In the genomic region with DNA sequence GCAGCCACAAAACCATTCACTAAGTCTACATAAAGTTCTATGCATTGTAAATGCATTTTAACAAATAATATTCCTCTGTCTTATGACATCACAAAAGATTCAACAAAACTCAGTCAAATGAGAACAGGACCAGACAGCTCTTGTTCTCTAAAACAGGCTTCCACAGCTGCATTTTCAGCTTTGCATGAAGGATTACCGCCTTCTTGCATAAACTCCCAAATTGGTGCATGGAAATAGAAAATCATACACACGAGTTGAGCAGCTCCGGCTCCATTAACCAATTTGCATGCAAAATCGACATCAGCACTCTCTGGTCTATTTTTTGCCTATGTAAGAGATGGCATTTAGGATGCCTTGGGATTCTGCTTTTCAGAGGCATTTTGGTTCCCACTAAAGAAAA, we compare ENCODE assay signal across 21 cellular contexts.
DNase-seq lines count a peak whose midpoint lies in the region; ATAC-seq, FAIRE-seq and TF ChIP-seq lines count a peak whose summit lies in the region.
"Had no signal": no experiment of that assay in that cellular context is flagged by ENCODE, and none has a peak within 500 bp of the region (broad histone marks: within the 10 kb centered on the region; RNA-seq: fewer than 3 reads in every experiment).

No MANE protein-coding gene starts in this region.

- H3K27me3 ChIP-seq in DOHH2 (ENCODE audit: control insufficient read depth, low read length) (no peaks in the 10 kb centered on the region), IMR-90 (ENCODE audit: control insufficient read depth, insufficient read depth, low read length) (no peaks in the 10 kb centered on the region), mesenchymal stem cell (ENCODE audit: control insufficient read depth in 1 of 2, insufficient read depth in 1 of 2, low read length in 2 of 2) (no peaks in the 10 kb centered on the region)
- H3K27me3 ChIP-seq: BLaER1 treated with 17β-estradiol and CSF1 and Interleukin-3, amounts not matched to agents 10 nM and 100 nM; MG63 had no signal

- H3K4me2 ChIP-seq in DOHH2 (ENCODE audit: low read length) (peak overlapping the region; percentile 74), IMR-90 (ENCODE audit: low read depth, low read length) (no peak overlapping the region), OCI-LY7 (ENCODE audit: low read length) (peak overlapping the region; percentile 85), mesenchymal stem cell (ENCODE audit: low read length, poor library complexity, severe bottlenecking) (no peak overlapping the region)
- H3K4me2 ChIP-seq: BLaER1 treated with 17β-estradiol and CSF1 and Interleukin-3, amounts not matched to agents 10 nM and 100 nM had no signal

- in situ Hi-C loops in IMR-90 (cut with MboI; ENCODE audit: low sequenced_read_pairs): no loop called here

- WGBS in IMR-90 (ENCODE audit: extremely low coverage in 2 of 2, insufficient read length in 1 of 2), 2 experiments: 100% methylated on average over 1 of the region's 4 CpGs; no CpG with 5 or more reads in 1 of the 2 experiments
- 97% methylated on average over 4 of the region's 4 CpGs for WGBS in mesenchymal stem cell

- no peak for DNase-seq in IMR-90
- DNase-seq in OCI-LY7 (ENCODE audit: low spot score): peak; percentile 88
- no peak for DNase-seq in mesenchymal stem cell
- DNase-seq in Ammon's horn (ENCODE audit: low spot score): no peak
- DNase-seq in HuH-7 (ENCODE audit: low spot score): no peak
- DNase-seq in T-cell: no peak
- DNase-seq in frontal cortex (ENCODE audit: low spot score in 2 of 2): no peak
- DNase-seq: CD8-positive, alpha-beta T cell; DMS153; GDM1; MG63; NCI-H1092 treated with DMSO at 0.1 percent for 48 hours; NCI-H1436 treated with DMSO at 0.1 percent for 48 hours; NCI-H1930; NCI-H510A; NCI-H774; PC-3; Right ventricle myocardium superior had no signal

- peaks cover 26% of the 10 kb centered on the region for H3K9me1 ChIP-seq in IMR-90 (ENCODE audit: insufficient read depth, low read length)

- H2AK9ac ChIP-seq in IMR-90 (replicated peaks; ENCODE audit: low read depth, low read length, poor library complexity): no peak overlapping the region

- H2AK5ac ChIP-seq in IMR-90 (ENCODE audit: low read depth, low read length) (no peak overlapping the region), mesenchymal stem cell (ENCODE audit: low read length, severe bottlenecking) (peak overlapping the region; percentile 8)

- H3K9me3 ChIP-seq in DOHH2 (ENCODE audit: control insufficient read depth, insufficient read depth, low read length) (no peaks in the 10 kb centered on the region), IMR-90 (ENCODE audit: control insufficient read depth, insufficient read depth, low read length) (no peaks in the 10 kb centered on the region), OCI-LY7 (ENCODE audit: low read length) (no peaks in the 10 kb centered on the region), mesenchymal stem cell (ENCODE audit: control insufficient read depth, low read length) (no peaks in the 10 kb centered on the region)
- H3K9me3 ChIP-seq: MG63 had no signal

- peaks cover 100% of the 10 kb centered on the region for H3K4me1 ChIP-seq in DOHH2 (ENCODE audit: control insufficient read depth, low read length)
- H3K4me1 ChIP-seq in IMR-90 (ENCODE audit: control insufficient read depth, insufficient read depth, low read length): peaks cover 12% of the 10 kb centered on the region
- peaks cover 100% of the 10 kb centered on the region for H3K4me1 ChIP-seq in OCI-LY7 (ENCODE audit: insufficient read depth, low read length, poor library complexity, severe bottlenecking)
- H3K4me1 ChIP-seq in mesenchymal stem cell (ENCODE audit: control insufficient read depth, insufficient read depth, low read depth, low read length): peaks cover 7% of the 10 kb centered on the region

- H3K4me3 ChIP-seq in DOHH2 (ENCODE audit: low read length): peak overlapping the region; percentile 67
- H3K4me3 ChIP-seq in IMR-90 (ENCODE audit: insufficient read depth, low read depth, low read length): no peak overlapping the region
- H3K4me3 ChIP-seq in OCI-LY7 (ENCODE audit: low read depth, low read length, poor library complexity, severe bottlenecking): peak overlapping the region; percentile 47
- H3K4me3 ChIP-seq in mesenchymal stem cell (ENCODE audit: insufficient read depth in 1 of 2, low read depth in 1 of 2, low read length in 2 of 2): no peak overlapping the region
- H3K4me3 ChIP-seq: BLaER1 treated with 17β-estradiol and CSF1 and Interleukin-3, amounts not matched to agents 10 nM and 100 nM; MG63 had no signal

- H4K91ac ChIP-seq in IMR-90 (ENCODE audit: insufficient read depth, low read depth, low read length): no peak overlapping the region
- H4K91ac ChIP-seq in mesenchymal stem cell (ENCODE audit: low read length): no peak overlapping the region

- H3K56ac ChIP-seq in IMR-90 (ENCODE audit: extremely low read depth, insufficient read depth, low read length): no peak overlapping the region

- H2AFZ ChIP-seq in IMR-90 (replicated peaks; ENCODE audit: low read length, poor library complexity) (no peak overlapping the region), OCI-LY7 (ENCODE audit: low read length) (no peak overlapping the region), mesenchymal stem cell (ENCODE audit: low read depth, low read length) (no peak overlapping the region)

- H2BK120ac ChIP-seq in IMR-90 (ENCODE audit: low read depth, low read length): peak overlapping the region; percentile 51
- H2BK120ac ChIP-seq in mesenchymal stem cell (ENCODE audit: low read depth, low read length): no peak overlapping the region

- H3K36me3 ChIP-seq in DOHH2 (ENCODE audit: control insufficient read depth, low read length) (peaks cover 90% of the 10 kb centered on the region), IMR-90 (ENCODE audit: control insufficient read depth, insufficient read depth, low read length) (peaks cover 5% of the 10 kb centered on the region; the same call in 1 of the 2 replicates), OCI-LY7 (ENCODE audit: insufficient read depth, low read length) (peaks cover 61% of the 10 kb centered on the region), mesenchymal stem cell (ENCODE audit: control insufficient read depth in 1 of 2, insufficient read depth in 2 of 2, low read depth in 1 of 2, low read length in 2 of 2) (peaks cover 4 to 7% of the 10 kb centered on the region in 2 experiments)
- H3K36me3 ChIP-seq: MG63 had no signal

- no peak overlapping the region for H3K14ac ChIP-seq in IMR-90 (replicated peaks; ENCODE audit: low read depth, low read length)
- no peak overlapping the region for H3K14ac ChIP-seq in mesenchymal stem cell (ENCODE audit: low read length in 2 of 2)

- no peak for TF ChIP-seq POLR2A in IMR-90 (IDR thresholded peaks at IDR 0.05; ENCODE audit: low read depth, low read length)

- peaks cover 0 to 10% (median 4%) of the 10 kb centered on the region in 3 donors for H3K9me3 Mint-ChIP-seq in T-cell
- H3K9me3 Mint-ChIP-seq: CD8-positive, alpha-beta T cell had no signal

- H3F3A ChIP-seq in DOHH2 (ENCODE audit: control insufficient read depth, insufficient read depth): peaks cover 94% of the 10 kb centered on the region

- H3K18ac ChIP-seq in IMR-90 (ENCODE audit: low read depth, low read length): peak overlapping the region; percentile 17
- H3K18ac ChIP-seq in mesenchymal stem cell (ENCODE audit: low read depth in 1 of 2, low read length in 2 of 2): peak overlapping the region in 1 of 2 experiments; percentile 63

- H4K20me1 ChIP-seq in DOHH2 (ENCODE audit: control insufficient read depth, insufficient read depth, low read depth, low read length): no peaks in the 10 kb centered on the region
- peaks cover 24% of the 10 kb centered on the region; the same call in 1 of the 2 replicates for H4K20me1 ChIP-seq in IMR-90 (ENCODE audit: insufficient read depth, low read length)
- H4K20me1 ChIP-seq in OCI-LY7 (ENCODE audit: insufficient read depth, low read length): no peaks in the 10 kb centered on the region

- H3K27ac Mint-ChIP-seq in T-cell: no peak overlapping the region
- H3K27ac Mint-ChIP-seq: CD8-positive, alpha-beta T cell had no signal

- no TSS peak for BruUV-seq in IMR-90 (replicated peaks; lab: Mats Ljungman, UMichigan)
- no TSS peak for BruUV-seq in OCI-LY7 (replicated peaks; lab: Mats Ljungman, UMichigan)

- H3K9ac ChIP-seq in IMR-90 (ENCODE audit: low read depth, low read length): no peak overlapping the region
- H3K9ac ChIP-seq in mesenchymal stem cell (ENCODE audit: low read length): no peak overlapping the region
- H3K9ac ChIP-seq: BLaER1 treated with 17β-estradiol and CSF1 and Interleukin-3, amounts not matched to agents 10 nM and 100 nM had no signal

- no peaks in the 10 kb centered on the region for H3K27me3 Mint-ChIP-seq in T-cell

- dilution Hi-C loops in IMR-90 (cut with HindIII; ENCODE audit: low sequenced_read_pairs, unreplicated experiment): no loop called here

- no peak overlapping the region for H3K4me3 Mint-ChIP-seq in T-cell
- H3K4me3 Mint-ChIP-seq: CD8-positive, alpha-beta T cell had no signal

- H3K79me1 ChIP-seq in IMR-90 (ENCODE audit: low read depth in 1 of 2, low read length in 2 of 2) (peaks cover 34 to 67% of the 10 kb centered on the region in 2 experiments), mesenchymal stem cell (replicated peaks; ENCODE audit: low read length, poor library complexity, severe bottlenecking) (peaks cover 27% of the 10 kb centered on the region)

- CTCF ChIA-PET in IMR-90 (lab: Yijun Ruan, JAX): interaction anchor here (0.6 kb wide), 1 partner anchor 29 kb away, joined by 3 read pairs; no protein-coding TSS in a partner anchor
- CTCF ChIA-PET in OCI-LY7 (lab: Charles Lee; ENCODE audit: unreplicated experiment): interaction anchor here (0.9 to 1.0 kb wide), 2 partner anchors 35 to 44 kb away, joined by 3 read pairs; no protein-coding TSS in a partner anchor
- CTCF ChIA-PET in T-cell (lab: Charles Lee): no interaction called here

- no peak overlapping the region for H4K5ac ChIP-seq in IMR-90 (ENCODE audit: low read depth, low read length)

- TF ChIP-seq CTCF in DOHH2 (IDR thresholded peaks at IDR 0.05; ENCODE audit: low read depth, low read length, poor library complexity, severe bottlenecking) (no peak), IMR-90 (conservative IDR thresholded peaks at IDR 0.05; ENCODE audit: low read depth, low read length) (no peak), OCI-LY7 (conservative IDR thresholded peaks at IDR 0.05; ENCODE audit: low read length) (no peak)

- FAIRE-seq in frontal cortex (lab: Jason Lieb, UNC): no peak
- FAIRE-seq: GM18507 had no signal

- peaks cover 29 to 43% (median 29%) of the 10 kb centered on the region in 3 donors for H3K4me1 Mint-ChIP-seq in T-cell

- no peak overlapping the region; the same call in 2 of the 3 replicates for H2BK15ac ChIP-seq in IMR-90 (ENCODE audit: low read depth, low read length)
- H2BK15ac ChIP-seq in mesenchymal stem cell (ENCODE audit: low read depth, poor library complexity, severe bottlenecking): no peak overlapping the region

- H3K79me2 ChIP-seq in DOHH2 (ENCODE audit: control insufficient read depth, low read length): peaks cover 100% of the 10 kb centered on the region
- H3K79me2 ChIP-seq in OCI-LY7 (ENCODE audit: insufficient read depth, low read depth, low read length): peaks cover 100% of the 10 kb centered on the region

- H3K4ac ChIP-seq in IMR-90 (ENCODE audit: low read depth, low read length): peak overlapping the region; percentile 67; the same call in 1 of the 2 replicates
- no peak overlapping the region for H3K4ac ChIP-seq in mesenchymal stem cell (ENCODE audit: low read depth in 1 of 2, low read length in 2 of 2)

- H3K9me2 ChIP-seq in DOHH2 (replicated peaks; ENCODE audit: control insufficient read depth, low read length) (no peaks in the 10 kb centered on the region), OCI-LY7 (ENCODE audit: insufficient read depth, low read length) (no peaks in the 10 kb centered on the region)

- peaks cover 56% of the 10 kb centered on the region for H3K36me3 Mint-ChIP-seq in T-cell

- H2BK20ac ChIP-seq in IMR-90 (ENCODE audit: low read depth, low read length): no peak overlapping the region

- POLR2A ChIA-PET in IMR-90 (lab: Charles Lee; ENCODE audit: unreplicated experiment): no interaction called here
- POLR2A ChIA-PET in OCI-LY7 (lab: Charles Lee): interaction anchor here (0.6 to 2.2 kb wide), 9 partner anchors 9 to 77 kb away, joined by 3 to 7 read pairs (median 5); no protein-coding TSS in a partner anchor
- POLR2A ChIA-PET in T-cell (lab: Charles Lee): no interaction called here

- H3K27ac ChIP-seq in DOHH2 (ENCODE audit: low read depth, low read length) (peak overlapping the region; percentile 100), IMR-90 (ENCODE audit: insufficient read depth, low read length) (no peak overlapping the region), OCI-LY7 (ENCODE audit: low read depth, low read length, poor library complexity, severe bottlenecking) (peak overlapping the region; percentile 93), mesenchymal stem cell (ENCODE audit: low read length, poor library complexity, severe bottlenecking) (no peak overlapping the region)
- H3K27ac ChIP-seq: BLaER1 treated with 17β-estradiol and CSF1 and Interleukin-3, amounts not matched to agents 10 nM and 100 nM had no signal

- H4K8ac ChIP-seq in IMR-90 (ENCODE audit: low read depth in 2 of 2, low read length in 2 of 2) (no peak overlapping the region), mesenchymal stem cell (ENCODE audit: low read length) (no peak overlapping the region)

- intact Hi-C loops in IMR-90 (cut with micrococcal nuclease): loop anchor here (5.0 kb wide), 1 partner anchor 35 kb away; no protein-coding TSS in a partner anchor
- intact Hi-C loops in OCI-LY7 (cut with micrococcal nuclease; ENCODE audit: unreplicated experiment): no loop called here

- TF ChIP-seq RAD21 in IMR-90 (IDR thresholded peaks at IDR 0.05; ENCODE audit: low read length): no peak

- H2BK5ac ChIP-seq in IMR-90 (ENCODE audit: low read depth, low read length, poor library complexity, severe bottlenecking) (no peak overlapping the region), mesenchymal stem cell (ENCODE audit: low read depth, low read length, poor library complexity, severe bottlenecking) (no peak overlapping the region)

- ATAC-seq in IMR-90 (ENCODE audit: low read depth): no peak
- no peak for ATAC-seq in T-cell (replicated peaks in 1 of 4)
- ATAC-seq: CD8-positive, alpha-beta T cell; PC-3 had no signal

- peak overlapping the region in 1 of 2 experiments; percentile 19 for H2BK12ac ChIP-seq in mesenchymal stem cell (ENCODE audit: low read length in 2 of 2)

- no peak overlapping the region for H3K23ac ChIP-seq in IMR-90 (ENCODE audit: low read depth, low read length)
- H3K23ac ChIP-seq in mesenchymal stem cell (ENCODE audit: low read length in 2 of 2): no peak overlapping the region

Comparison
In these comparisons a context has a peak if more than half of its experiments do, and no peak if none do; other contexts are left out.
1. H3K27ac ChIP-seq: peak in DOHH2 (single experiment) and OCI-LY7 (single experiment); none in IMR-90 (single experiment) and mesenchymal stem cell (single experiment).
2. H3K4me2 ChIP-seq: peak in DOHH2 (single experiment) and OCI-LY7 (single experiment); none in IMR-90 (single experiment) and mesenchymal stem cell (single experiment).
3. H3K4me3 ChIP-seq: peak in DOHH2 (single experiment) and OCI-LY7 (single experiment); none in IMR-90 (single experiment) and mesenchymal stem cell (0 of 2).
4. CTCF ChIA-PET loops: an anchor here in IMR-90 (0.6 kb wide) and OCI-LY7 (0.9 to 1.0 kb wide); none called in T-cell.